14 cellular contexts compared by ENCODE assay signal in the genomic region with DNA sequence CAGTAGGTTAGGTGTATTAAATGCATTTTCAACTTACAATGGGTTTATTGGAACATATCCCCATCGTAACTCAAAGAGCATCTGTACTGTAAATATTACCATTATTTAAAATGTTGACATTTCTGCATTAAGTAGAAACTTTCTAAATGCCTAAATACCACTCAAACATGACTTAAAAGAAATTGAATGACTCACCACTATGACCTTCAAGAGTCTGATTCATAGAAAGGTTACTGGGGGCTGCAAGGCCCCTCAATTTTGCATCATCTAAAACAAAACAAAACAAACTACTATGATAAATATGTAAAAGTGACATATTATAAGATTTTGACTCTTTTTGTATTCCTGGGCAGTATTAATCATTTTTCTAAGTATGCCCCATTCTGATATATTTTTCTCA. TPM values are rescaled to one million over a fixed set of nuclear protein-coding genes. Genes with fewer than 3 reads are reported as not detected.
DNase-seq lines count a peak whose midpoint lies in the region; ATAC-seq and TF ChIP-seq lines count a peak whose summit lies in the region.
"Had no signal": no experiment of that assay in that cellular context is flagged by ENCODE, and none has a peak within 500 bp of the region (broad histone marks: within the 10 kb centered on the region; RNA-seq: fewer than 3 reads in every experiment).

No MANE protein-coding gene starts in this region.

- no peak for ATAC-seq in esophagus mucosa

- H3K4me3 ChIP-seq in fibroblast of villous mesenchyme (ENCODE audit: low read depth, low read length), result no peak overlapping the region
- H3K4me3 ChIP-seq: BLaER1, SJCRH30 had no signal

- DNase-seq in EL, result peak; percentile 26
- DNase-seq in HCEC 1CT, result peak; percentile 43
- DNase-seq in amniotic epithelial cell (ENCODE audit: low read depth), result peak; percentile 31
- peak; percentile 7 for DNase-seq in fibroblast of villous mesenchyme (ENCODE audit: low read depth)
- DNase-seq in RKO (ENCODE audit: low spot score), result no peak
- DNase-seq in putamen (ENCODE audit: low spot score), result no peak
- DNase-seq: CD8-positive, alpha-beta memory T cell; H9; NCI-H1436; NCI-H2081; NCI-H510A treated with DMSO at 0.1 percent for 48 hours; SJCRH30 had no signal

- TF ChIP-seq CTCF in fibroblast of villous mesenchyme (IDR thresholded peaks at IDR 0.05; ENCODE audit: insufficient read depth, low read depth, low read length), result no peak

RNA-seq across cellular contexts. Expression of a gene that starts 7.6 kb away (rescaled TPM):
- total RNA-seq in fibroblast of villous mesenchyme (11.3 and 13.0 TPM in 2 replicates), esophagus mucosa (2.4 TPM)

RNA-seq across cellular contexts. Expression of a gene that starts 30.2 kb away (rescaled TPM):
- 3.0 and 3.9 TPM in 2 replicates for total RNA-seq in fibroblast of villous mesenchyme
- 0.56 TPM for total RNA-seq in esophagus mucosa
- total RNA-seq: CD8-positive, alpha-beta memory T cell had no signal

Comparison
In these comparisons a context has a peak if more than half of its experiments do, and no peak if none do; other contexts are left out.
1. DNase-seq: peak in EL (single experiment), HCEC 1CT (single experiment), amniotic epithelial cell (single experiment) and fibroblast of villous mesenchyme (single experiment); none in RKO (single experiment) and putamen (single experiment).